9 cellular contexts compared by ENCODE assay signal in the genomic region with DNA sequence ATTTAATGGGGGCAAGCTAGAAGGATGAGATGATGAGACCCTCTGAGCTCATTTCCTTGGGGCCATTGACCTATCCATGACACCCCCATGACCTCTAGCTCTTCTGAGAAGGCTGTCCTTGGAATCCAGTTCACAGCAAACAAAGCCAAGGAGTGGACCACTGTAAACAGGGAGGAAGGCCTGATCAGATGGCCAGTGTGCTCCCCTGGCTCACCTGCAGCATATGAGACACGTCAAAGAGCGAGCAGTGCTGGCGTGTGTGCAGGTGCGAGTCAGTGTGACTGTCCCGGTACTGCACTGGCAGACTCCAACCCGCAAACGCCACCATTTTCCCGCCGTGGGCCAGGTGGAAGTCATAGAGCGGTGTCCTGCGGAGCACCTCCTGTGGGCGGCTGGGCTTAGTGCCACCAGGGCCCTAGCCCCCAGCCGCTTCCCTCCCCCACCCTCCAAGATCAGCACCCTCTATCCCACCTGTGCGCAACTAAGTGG. TPM values are rescaled to one million over a fixed set of nuclear protein-coding genes. Genes with fewer than 3 reads are reported as not detected.
DNase-seq lines count a peak whose midpoint lies in the region; ATAC-seq, FAIRE-seq and TF ChIP-seq lines count a peak whose summit lies in the region.
"Had no signal": no experiment of that assay in that cellular context is flagged by ENCODE, and none has a peak within 500 bp of the region (broad histone marks: within the 10 kb centered on the region; RNA-seq: fewer than 3 reads in every experiment).

No MANE protein-coding gene starts in this region.

- H3K27ac ChIP-seq in kidney (ENCODE audit: low read depth in 2 of 2, low read length in 2 of 2) (peak overlapping the region; percentile 41 to 78), sigmoid colon (peak overlapping the region; percentile 15 to 63 (median 42))

- H3K9me3 Mint-ChIP-seq in HFFc6 = no peaks in the 10 kb centered on the region

- no peak for TF ChIP-seq POLR2A in sigmoid colon (IDR thresholded peaks at IDR 0.05)

- H3K36me3 ChIP-seq in kidney (ENCODE audit: control insufficient read depth in 1 of 2, insufficient read depth in 2 of 2, low read length in 2 of 2) (peaks cover 0 to 14% of the 10 kb centered on the region in 2 donors), sigmoid colon (peaks cover 0 to 48% (median 10%) of the 10 kb centered on the region in 4 donors)

- ATAC-seq in GM19452 (IDR thresholded peaks at IDR 0.05; ENCODE audit: unreplicated experiment) = no peak

- 14 to 37% methylated on average over 14 of the region's 14 CpGs for WGBS in sigmoid colon, 2 donors

- peaks cover 32% of the 10 kb centered on the region for H3K4me1 Mint-ChIP-seq in HFFc6 (ENCODE audit: low read depth)

- no peak for DNase-seq in HFFc6
- no peak for DNase-seq in choroid plexus epithelial cell (ENCODE audit: low read depth)
- peak; percentile 77 for DNase-seq in kidney
- DNase-seq in sigmoid colon = no peak
- DNase-seq in UCSD-AML1 (lab: John Stamatoyannopoulos, UW; ENCODE audit: unreplicated experiment) = no peak
- DNase-seq in NCI-H146 treated with DMSO at 0.1 percent for 48 hours (lab: John Stamatoyannopoulos, UW; ENCODE audit: unreplicated experiment) = no peak
- DNase-seq in DMS 273 (lab: John Stamatoyannopoulos, UW; ENCODE audit: unreplicated experiment) = no peak
- DNase-seq: NCI-H1930 had no signal

- peak overlapping the region; percentile 94 for H3K27ac Mint-ChIP-seq in HFFc6

- H3K9ac ChIP-seq in kidney (ENCODE audit: low read length in 2 of 2) = peak overlapping the region; percentile 17 to 77

- H3K27me3 Mint-ChIP-seq in HFFc6 (ENCODE audit: insufficient read depth) = peaks cover 2% of the 10 kb centered on the region; the same call in 1 of the 2 replicates

- H3K4me3 ChIP-seq in choroid plexus epithelial cell (ENCODE audit: low read depth, low read length) = peak overlapping the region; percentile 37
- H3K4me3 ChIP-seq in kidney (ENCODE audit: low read length in 2 of 2) = peak overlapping the region; percentile 77 to 79
- peak overlapping the region; percentile 26 to 44 (median 39) for H3K4me3 ChIP-seq in sigmoid colon

- no peak for TF ChIP-seq EP300 in sigmoid colon (IDR thresholded peaks at IDR 0.05)

- H3K9me3 ChIP-seq in kidney (ENCODE audit: control insufficient read depth in 1 of 2, low read length in 2 of 2) = no peaks in the 10 kb centered on the region
- no peaks in the 10 kb centered on the region for H3K9me3 ChIP-seq in sigmoid colon

- FAIRE-seq in kidney (lab: Jason Lieb, UNC) = no peak

- H3K27me3 ChIP-seq in sigmoid colon = no peaks in the 10 kb centered on the region

- H3K36me3 Mint-ChIP-seq in HFFc6 (ENCODE audit: low read depth) = peaks cover 28% of the 10 kb centered on the region

- intact Hi-C loops in kidney (cut with DNase I) (no loop called here), sigmoid colon (cut with DNase I) (no loop called here)

- TF ChIP-seq CTCF in HFFc6 (IDR thresholded peaks at IDR 0.05) (no peak), choroid plexus epithelial cell (conservative IDR thresholded peaks at IDR 0.05; ENCODE audit: low read depth, low read length) (no peak), kidney (IDR thresholded peaks at IDR 0.05; ENCODE audit: borderline replicate concordance, extremely low read depth, insufficient read depth) (no peak), sigmoid colon (IDR thresholded peaks at IDR 0.05) (no peak)

- H3K4me3 Mint-ChIP-seq in HFFc6 = no peak overlapping the region

- H3K4me1 ChIP-seq in kidney (ENCODE audit: control insufficient read depth in 1 of 2, insufficient read depth in 1 of 2, low read depth in 1 of 2, low read length in 2 of 2) = peaks cover 12 to 17% of the 10 kb centered on the region in 2 donors
- peaks cover 0 to 22% (median 17%) of the 10 kb centered on the region in 4 donors for H3K4me1 ChIP-seq in sigmoid colon

RNA-seq across cellular contexts. Expression of a gene that starts 0.3 kb away (rescaled TPM):
- total RNA-seq in HFFc6 (2021; fragmentation: NEBNext Ultra II Directional; extraction: Animal tissue kit (Norgen Biotek cat#: 25700)) = 1 to 10 TPM in 5 of 6 experiments, under 1 TPM in 1; 0.78 to 3.2 (median 1.2) TPM
- total RNA-seq in kidney = 15.2 TPM
- 44.1 TPM for polyA plus RNA-seq in kidney (ENCODE audit: insufficient read depth, low read depth, low replicate concordance)
- 10 to 100 TPM in 1 of 4 donors, 1 to 10 TPM in 3; 3.1 to 16.1 (median 4.6) TPM for total RNA-seq in sigmoid colon
- 10 to 100 TPM; 11.5 to 12.0 (median 11.8) TPM for polyA plus RNA-seq in sigmoid colon

RNA-seq across cellular contexts. Expression of a gene that starts 7.2 kb away (rescaled TPM):
- total RNA-seq in HFFc6 (2021; fragmentation: NEBNext Ultra II Directional; extraction: Animal tissue kit (Norgen Biotek cat#: 25700)) = 10 to 100 TPM; 10.3 to 15.8 (median 13.2) TPM
- total RNA-seq in kidney = 22.3 TPM
- 27.1 TPM for polyA plus RNA-seq in kidney (ENCODE audit: insufficient read depth, low read depth, low replicate concordance)
- total RNA-seq in sigmoid colon = 1 to 10 TPM; 2.5 to 9.7 (median 4.5) TPM
- polyA plus RNA-seq in sigmoid colon = 10 to 100 TPM in 1 of 3 donors, 1 to 10 TPM in 2; 3.6 to 11.6 (median 5.1) TPM

RNA-seq across cellular contexts. Expression of a gene that starts 9.7 kb away (rescaled TPM):
- total RNA-seq in HFFc6 (2021; fragmentation: NEBNext Ultra II Directional; extraction: Animal tissue kit (Norgen Biotek cat#: 25700)) = 10 to 100 TPM; 45.5 to 58.7 (median 49.9) TPM
- total RNA-seq in kidney (76.7 TPM), sigmoid colon (10 to 100 TPM; 15.1 to 25.0 (median 16.5) TPM)
- polyA plus RNA-seq in kidney (ENCODE audit: insufficient read depth, low read depth, low replicate concordance) (83.2 TPM), sigmoid colon (10 to 100 TPM; 35.1 to 47.6 (median 40.2) TPM)

RNA-seq across cellular contexts. Expression of a gene that starts 10.2 kb away (rescaled TPM):
- 100 to 1,000 TPM; 703 to 739 (median 716) TPM for total RNA-seq in HFFc6 (2021; fragmentation: NEBNext Ultra II Directional; extraction: Animal tissue kit (Norgen Biotek cat#: 25700))
- total RNA-seq in kidney (709 TPM), sigmoid colon (100 to 1,000 TPM; 369 to 440 (median 416) TPM)
- polyA plus RNA-seq in kidney (ENCODE audit: insufficient read depth, low read depth, low replicate concordance) (345 TPM), sigmoid colon (100 to 1,000 TPM; 384 to 516 (median 451) TPM)

RNA-seq across cellular contexts. Expression of a gene that starts 48.1 kb away (rescaled TPM):
- total RNA-seq in HFFc6 (2021; fragmentation: NEBNext Ultra II Directional; extraction: Animal tissue kit (Norgen Biotek cat#: 25700)) = 100 to 1,000 TPM; 101 to 121 (median 106) TPM
- 122 TPM for total RNA-seq in kidney
- polyA plus RNA-seq in kidney (ENCODE audit: insufficient read depth, low read depth, low replicate concordance) = 40.4 TPM
- total RNA-seq in sigmoid colon = 10 to 100 TPM; 42.8 to 73.4 (median 66.5) TPM
- polyA plus RNA-seq in sigmoid colon = 10 to 100 TPM in 1 of 3 donors, 1 to 10 TPM in 2; 4.2 to 42.7 (median 7.4) TPM
